In genomic region chr19:46788101-46788967, GRCh38 we compare ENCODE assay signal across 8 cellular contexts. TPM values are rescaled to one million over a fixed set of nuclear protein-coding genes. Genes with fewer than 3 reads are reported as not detected.
DNase-seq lines count a peak whose midpoint lies in the region; ATAC-seq and TF ChIP-seq lines count a peak whose summit lies in the region.

Gene SLC1A5, minus strand, starts transcription at chr19:46788594. Its CDS starts 629 bp downstream, at chr19:46787965.

- H3K9me3 ChIP-seq in BE2C = no peaks in the 10 kb centered on the region

- DNase-seq in BE2C (peak; percentile 100), NCI-H69 (lab: John Stamatoyannopoulos, UW) (peak; percentile 93), coronary artery (ENCODE audit: low spot score) (peak; percentile 97), left lobe of liver (ENCODE audit: low spot score) (peak; percentile 86)
- peak; percentile 100 for DNase-seq in activated CD4-positive, alpha-beta T cell treated with anti-CD3 and anti-CD28 coated beads for 48 hours
- DNase-seq in stimulated activated CD4-positive, alpha-beta T cell treated with anti-CD3 and anti-CD28 coated beads, Interleukin-2, amount 100 ng/mL, for 24 hours = peak; percentile 100

- peaks cover 3% of the 10 kb centered on the region for H3K4me1 ChIP-seq in BE2C

- H3K27me3 ChIP-seq in BE2C = no peaks in the 10 kb centered on the region

- H3K27ac ChIP-seq in coronary artery = peak within 1 kb of the TSS; percentile 94 to 95

- ATAC-seq in GM19324 (IDR thresholded peaks at IDR 0.05; ENCODE audit: low FRiP score, unreplicated experiment) (peak; percentile 61), HG03520 (IDR thresholded peaks at IDR 0.05; ENCODE audit: unreplicated experiment) (peak; percentile 54), left lobe of liver (peak; percentile 84)

- peak; percentile 13; the same call in 1 of the 2 replicates for TF ChIP-seq CTCF in BE2C (IDR thresholded peaks at IDR 0.05; ENCODE audit: low read depth, low read length)
- TF ChIP-seq CTCF in coronary artery (IDR thresholded peaks at IDR 0.05) = no peak

- peaks cover 35% of the 10 kb centered on the region for H3K36me3 ChIP-seq in BE2C

- H3K4me3 ChIP-seq in BE2C (ENCODE audit: low read depth, low read length) = peak within 1 kb of the TSS; percentile 100
- H3K4me3 ChIP-seq in coronary artery = peak within 1 kb of the TSS; percentile 91

RNA-seq across cellular contexts. Expression of gene SLC1A5, which starts in this region (rescaled TPM):
- 164 TPM for polyA plus RNA-seq in BE2C (2012; ENCODE audit: insufficient read depth, insufficient read length, low read depth)
- total RNA-seq in left lobe of liver = 3.8 TPM

Comparison
In these comparisons a context has a peak if more than half of its experiments do, and no peak if none do; other contexts are left out.
1. Peak in every context shown above with its lines: DNase-seq, ATAC-seq, H3K4me3 ChIP-seq and H3K27ac ChIP-seq.